In genomic region chrX:108001218-108001814, GRCh38 we compare ENCODE assay signal across 8 cellular contexts. TPM values are rescaled to one million over a fixed set of nuclear protein-coding genes. Genes with fewer than 3 reads are reported as not detected.
DNase-seq lines count a peak whose midpoint lies in the region; ATAC-seq and TF ChIP-seq lines count a peak whose summit lies in the region.

No MANE protein-coding gene starts in this region.

- dilution Hi-C loops in mammary epithelial cell (cut with HindIII; ENCODE audit: low sequenced_read_pairs) = loop anchor here (5.0 kb wide), 1 partner anchor 51 kb away; no protein-coding TSS in a partner anchor

- DNase-seq in NCI-H1417 (lab: John Stamatoyannopoulos, UW) = peak; percentile 42 to 76 (median 52)
- DNase-seq in NCI-H1417 treated with DMSO at 0.1 percent for 48 hours (lab: John Stamatoyannopoulos, UW) = no peak
- DNase-seq in NCI-H345 treated with DMSO at 0.1 percent for 48 hours (lab: John Stamatoyannopoulos, UW; ENCODE audit: unreplicated experiment) = peak; percentile 69
- DNase-seq in mammary epithelial cell = peak; percentile 14
- DNase-seq in neural crest cell (ENCODE audit: low read depth, low spot score) = no peak
- DNase-seq in superior temporal gyrus (ENCODE audit: extremely low spot score) = no peak

- intact Hi-C loops in mammary epithelial cell (cut with micrococcal nuclease) = no loop called here

- peak overlapping the region; percentile 58 for H3K4me2 ChIP-seq in mammary epithelial cell (ENCODE audit: insufficient read depth, low read depth, low read length)

- H3K27ac Mint-ChIP-seq in neural crest cell (ENCODE audit: unreplicated experiment) = no peak overlapping the region

- peaks cover 6% of the 10 kb centered on the region for H3K9me3 ChIP-seq in mammary epithelial cell (replicated peaks; ENCODE audit: insufficient read depth, low read length)

- H3K4me3 Mint-ChIP-seq in neural crest cell = no peak overlapping the region

- ATAC-seq in GM19023 (IDR thresholded peaks at IDR 0.05; ENCODE audit: unreplicated experiment) (peak; percentile 81), HG03354 (IDR thresholded peaks at IDR 0.05; ENCODE audit: poor library complexity, severe bottlenecking, unreplicated experiment) (peak; percentile 96)

- H3K4me3 ChIP-seq in mammary epithelial cell (replicated peaks in 1 of 3; ENCODE audit: insufficient read depth in 1 of 3, low read depth in 2 of 3, low read length in 3 of 3) = peak overlapping the region in 1 of 3 experiments; percentile 22

- no peaks in the 10 kb centered on the region for H3K36me3 ChIP-seq in mammary epithelial cell (ENCODE audit: insufficient read depth, low read length)

- H3K79me2 ChIP-seq in mammary epithelial cell (ENCODE audit: insufficient read depth, low read length) = no peaks in the 10 kb centered on the region

- no peaks in the 10 kb centered on the region for H3K4me1 Mint-ChIP-seq in neural crest cell

- WGBS in mammary epithelial cell (ENCODE audit: low coverage, missing lambda C conversion rate) = 5% methylated on average over 10 of the region's 11 CpGs

- peak overlapping the region; percentile 53 for H2AFZ ChIP-seq in mammary epithelial cell (ENCODE audit: low read depth, low read length)

- H3K36me3 Mint-ChIP-seq in neural crest cell (ENCODE audit: low read depth) = no peaks in the 10 kb centered on the region

- TF ChIP-seq CTCF in mammary epithelial cell (conservative IDR thresholded peaks at IDR 0.05 in 1 of 2, IDR thresholded peaks at IDR 0.05 in 1 of 2; ENCODE audit: extremely low read depth in 1 of 2, insufficient read depth in 1 of 2, low read depth in 1 of 2, low read length in 2 of 2) = peak; percentile 56 to 80
- peak; percentile 66 for TF ChIP-seq CTCF in neural crest cell (conservative IDR thresholded peaks at IDR 0.05)

- CTCF ChIA-PET in mammary epithelial cell (lab: Charles Lee; ENCODE audit: low non-redundant PET) = no interaction called here

- peaks cover 14% of the 10 kb centered on the region for H3K4me1 ChIP-seq in mammary epithelial cell (ENCODE audit: insufficient read depth, low read length)

- no peaks in the 10 kb centered on the region for H3K27me3 Mint-ChIP-seq in neural crest cell (ENCODE audit: low read depth)

- BruUV-seq in mammary epithelial cell (replicated peaks; lab: Mats Ljungman, UMichigan) = no TSS peak

- in situ Hi-C loops in mammary epithelial cell (cut with MboI; ENCODE audit: low sequenced_read_pairs in 2 of 2) = no loop called here

- no peaks in the 10 kb centered on the region for H3K27me3 ChIP-seq in mammary epithelial cell (ENCODE audit: insufficient read depth, low read length)

- H4K20me1 ChIP-seq in mammary epithelial cell (ENCODE audit: insufficient read depth, low read length) = no peaks in the 10 kb centered on the region

- no peak overlapping the region for H3K27ac ChIP-seq in mammary epithelial cell (ENCODE audit: insufficient read depth, low read depth, low read length)

- peaks cover 14% of the 10 kb centered on the region for H3K9me3 Mint-ChIP-seq in neural crest cell

- H3K9ac ChIP-seq in mammary epithelial cell (ENCODE audit: insufficient read depth, low read length) = no peak overlapping the region

RNA-seq across cellular contexts. Expression of gene TEX13B, which starts 19.1 kb away (rescaled TPM):
- not detected for total RNA-seq in mammary epithelial cell
- not detected for polyA plus RNA-seq in mammary epithelial cell
- polyA minus RNA-seq in mammary epithelial cell = not detected
- not detected in 2 replicates for total RNA-seq in neural crest cell

RNA-seq across cellular contexts. Expression of gene VSIG1, which starts 43.5 kb away (rescaled TPM):
- total RNA-seq in mammary epithelial cell = 1 to 10 TPM in 1 of 2 donors, under 1 TPM in 1; 0.83 to 3.5 TPM
- 1.6 TPM for polyA plus RNA-seq in mammary epithelial cell
- polyA minus RNA-seq in mammary epithelial cell = 0.62 TPM
- total RNA-seq in neural crest cell = not detected in 2 replicates

Comparison
In these comparisons a context has a peak if more than half of its experiments do, and no peak if none do; other contexts are left out.
1. DNase-seq: peak in NCI-H1417 (3 of 3), NCI-H345 treated with DMSO at 0.1 percent for 48 hours (single experiment) and mammary epithelial cell (single experiment); none in NCI-H1417 treated with DMSO at 0.1 percent for 48 hours (single experiment), neural crest cell (single experiment) and superior temporal gyrus (single experiment).